Comparison of ENCODE assay signal across 14 cellular contexts in genomic region chr20:47678130-47678453, GRCh38.
"Had no signal": no experiment of that assay in that cellular context is flagged by ENCODE, and none has a peak within 500 bp of the region (broad histone marks: within the 10 kb centered on the region; RNA-seq: fewer than 3 reads in every experiment).

No MANE protein-coding gene starts in this region.

- ATAC-seq: gastrocnemius medialis had no signal

- H3K27me3 ChIP-seq: ascending aorta, breast epithelium, gastrocnemius medialis, heart right ventricle, ovary, suprapubic skin, transverse colon had no signal

- H3K36me3 ChIP-seq: breast epithelium, ovary, transverse colon had no signal

- H3K4me3 ChIP-seq: ascending aorta, breast epithelium, gastrocnemius medialis, heart right ventricle, ovary, psoas muscle, suprapubic skin, transverse colon had no signal

- H3K27ac ChIP-seq: ascending aorta, breast epithelium, gastrocnemius medialis, heart right ventricle, ovary, psoas muscle, suprapubic skin, transverse colon had no signal

- H3K4me1 Mint-ChIP-seq: activated B cell treated with CpG ODN at 0.5 μM for 24 hours; activated naive CD4-positive, alpha-beta T cell treated with anti-CD3 and anti-CD28 coated beads, Interleukin-2, amount 50 U/mL, for 24 hours had no signal

- H3K4me1 ChIP-seq: ascending aorta, breast epithelium, gastrocnemius medialis, psoas muscle had no signal

- H3K9me3 Mint-ChIP-seq: activated B cell treated with CpG ODN at 0.5 μM for 24 hours; activated naive CD4-positive, alpha-beta T cell treated with anti-CD3 and anti-CD28 coated beads, Interleukin-2, amount 50 U/mL, for 24 hours; memory B cell; stimulated activated naive CD8-positive, alpha-beta T cell treated with anti-CD3 and anti-CD28 coated beads, Interleukin-15, amount 100 ng/mL, for 72 hours had no signal

- H3K4me3 Mint-ChIP-seq: activated B cell treated with CpG ODN at 0.5 μM for 24 hours; activated naive CD4-positive, alpha-beta T cell treated with anti-CD3 and anti-CD28 coated beads, Interleukin-2, amount 50 U/mL, for 24 hours; memory B cell; stimulated activated naive CD8-positive, alpha-beta T cell treated with anti-CD3 and anti-CD28 coated beads, Interleukin-15, amount 100 ng/mL, for 72 hours had no signal

- H3K27ac Mint-ChIP-seq: activated B cell treated with CpG ODN at 0.5 μM for 24 hours; activated naive CD4-positive, alpha-beta T cell treated with anti-CD3 and anti-CD28 coated beads, Interleukin-2, amount 50 U/mL, for 24 hours; memory B cell had no signal

- H3K36me3 Mint-ChIP-seq: activated naive CD4-positive, alpha-beta T cell treated with anti-CD3 and anti-CD28 coated beads, Interleukin-2, amount 50 U/mL, for 24 hours; memory B cell had no signal

- H3K27me3 Mint-ChIP-seq: activated B cell treated with CpG ODN at 0.5 μM for 24 hours; activated naive CD4-positive, alpha-beta T cell treated with anti-CD3 and anti-CD28 coated beads, Interleukin-2, amount 50 U/mL, for 24 hours; stimulated activated naive CD8-positive, alpha-beta T cell treated with anti-CD3 and anti-CD28 coated beads, Interleukin-15, amount 100 ng/mL, for 72 hours had no signal

- DNase-seq: activated gamma-delta T cell, cortex of kidney, gastrocnemius medialis, psoas muscle had no signal
